ENCODE assay signal across 7 cellular contexts in the genomic region with DNA sequence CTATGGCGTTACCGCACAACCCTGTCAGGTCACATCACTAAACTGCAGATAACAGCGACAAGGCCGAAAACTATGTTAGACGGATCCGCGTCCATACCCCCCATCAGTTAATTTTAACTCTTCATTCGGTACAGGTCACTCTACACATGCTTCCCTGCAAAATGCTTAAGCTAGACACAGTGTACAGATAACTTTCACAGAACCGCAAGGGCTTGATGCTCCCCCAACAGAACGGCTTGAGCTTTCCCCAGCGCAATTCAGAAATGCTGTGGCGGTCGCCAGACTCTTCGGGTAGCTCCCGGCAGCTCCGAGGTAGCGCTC. TPM values are rescaled to one million over a fixed set of nuclear protein-coding genes. Genes with fewer than 3 reads are reported as not detected.
DNase-seq lines count a peak whose midpoint lies in the region; ATAC-seq and TF ChIP-seq lines count a peak whose summit lies in the region.

No MANE protein-coding gene starts in this region.

- H3K9me3 ChIP-seq in OCI-LY1 (ENCODE audit: low read length) (no peaks in the 10 kb centered on the region), endodermal cell (ENCODE audit: control insufficient read depth, low read length) (no peaks in the 10 kb centered on the region), neural progenitor cell (ENCODE audit: low read depth) (no peaks in the 10 kb centered on the region)

- H3K9me3 Mint-ChIP-seq in endodermal cell: no peaks in the 10 kb centered on the region
- no peaks in the 10 kb centered on the region for H3K9me3 Mint-ChIP-seq in neural progenitor cell

- 2 to 4% methylated on average over 8 to 17 of the region's 17 CpGs for WGBS in endodermal cell (ENCODE audit: insufficient coverage in 1 of 2, insufficient read length in 1 of 2), 2 experiments

- H3K27me3 Mint-ChIP-seq in endodermal cell (ENCODE audit: insufficient read depth) (no peaks in the 10 kb centered on the region), neural progenitor cell (ENCODE audit: insufficient read depth, low read depth) (peaks cover 3% of the 10 kb centered on the region)

- H3K27ac Mint-ChIP-seq in endodermal cell (peak overlapping the region; percentile 79), neural progenitor cell (peak overlapping the region; percentile 90)

- H3K9ac ChIP-seq in OCI-LY1 (ENCODE audit: low read length) (peak overlapping the region; percentile 96), endodermal cell (ENCODE audit: extremely low read depth, low read length, poor library complexity, severe bottlenecking) (peak overlapping the region; percentile 94), neural progenitor cell (peak overlapping the region; percentile 28)

- H3K27ac ChIP-seq in OCI-LY1 (ENCODE audit: low read depth, low read length, poor library complexity, severe bottlenecking): peak overlapping the region; percentile 42
- no peak overlapping the region for H3K27ac ChIP-seq in endodermal cell (ENCODE audit: low read depth, low read length)
- H3K27ac ChIP-seq in neural progenitor cell: peak overlapping the region; percentile 95

- peak overlapping the region; percentile 71 for H3K4me3 Mint-ChIP-seq in endodermal cell
- H3K4me3 Mint-ChIP-seq in neural progenitor cell: peak overlapping the region; percentile 91

- H3K4me1 ChIP-seq in OCI-LY1 (ENCODE audit: insufficient read depth, low read length, severe bottlenecking): peaks cover 36% of the 10 kb centered on the region
- H3K4me1 ChIP-seq in endodermal cell (ENCODE audit: control insufficient read depth, insufficient read depth, low read length): peaks cover 2% of the 10 kb centered on the region
- peaks cover 30% of the 10 kb centered on the region for H3K4me1 ChIP-seq in neural progenitor cell

- H3K4me3 ChIP-seq in HFF-Myc (replicated peaks; ENCODE audit: low read depth, low read length) (peak overlapping the region; percentile 62), OCI-LY1 (ENCODE audit: low read depth, low read length, poor library complexity, severe bottlenecking) (peak overlapping the region; percentile 86), endodermal cell (ENCODE audit: low read length) (peak overlapping the region; percentile 99), neural progenitor cell (peak overlapping the region; percentile 68)

- H3K9me2 ChIP-seq in OCI-LY1 (ENCODE audit: low read depth, low read length): no peaks in the 10 kb centered on the region

- peak; percentile 30 for ATAC-seq in GM18868 (IDR thresholded peaks at IDR 0.05; ENCODE audit: unreplicated experiment)

- H3F3A ChIP-seq in OCI-LY1 (ENCODE audit: insufficient read depth, low read length) (no peaks in the 10 kb centered on the region; the same call in 1 of the 2 replicates), neural progenitor cell (ENCODE audit: low read depth) (peaks cover 27% of the 10 kb centered on the region)

- peaks cover 18% of the 10 kb centered on the region for H3K36me3 ChIP-seq in OCI-LY1 (ENCODE audit: insufficient read depth, low read length)
- H3K36me3 ChIP-seq in endodermal cell (ENCODE audit: control insufficient read depth, insufficient read depth, low read length): peaks cover 15% of the 10 kb centered on the region
- peaks cover 4% of the 10 kb centered on the region for H3K36me3 ChIP-seq in neural progenitor cell

- H2AFZ ChIP-seq in OCI-LY1 (ENCODE audit: low read length) (no peak overlapping the region; the same call in 1 of the 2 replicates), neural progenitor cell (replicated peaks) (peak overlapping the region; percentile 81)

- H3K36me3 Mint-ChIP-seq in endodermal cell (ENCODE audit: low read depth): peaks cover 12% of the 10 kb centered on the region
- H3K36me3 Mint-ChIP-seq in neural progenitor cell: peaks cover 6% of the 10 kb centered on the region

- H3K4me2 ChIP-seq in OCI-LY1 (ENCODE audit: low read length): peak overlapping the region; percentile 77
- peak overlapping the region; percentile 92 for H3K4me2 ChIP-seq in neural progenitor cell

- H4K20me1 ChIP-seq in OCI-LY1 (ENCODE audit: insufficient read depth, low read length): no peaks in the 10 kb centered on the region
- H4K20me1 ChIP-seq in neural progenitor cell (ENCODE audit: low read depth): no peaks in the 10 kb centered on the region

- DNase-seq in HFF-Myc (ENCODE audit: extremely low read depth, low read depth) (no peak), endodermal cell (no peak), neural progenitor cell (ENCODE audit: low spot score) (no peak), midbrain (lab: John Stamatoyannopoulos, UW) (no peak), NCI-H146 treated with DMSO at 0.1 percent for 48 hours (lab: John Stamatoyannopoulos, UW; ENCODE audit: unreplicated experiment) (no peak)

- no peak for TF ChIP-seq CTCF in HFF-Myc (IDR thresholded peaks at IDR 0.05; ENCODE audit: low read depth, low read length, missing control alignments)
- no peak for TF ChIP-seq CTCF in OCI-LY1 (IDR thresholded peaks at IDR 0.05; ENCODE audit: low read length)
- TF ChIP-seq CTCF in endodermal cell (conservative IDR thresholded peaks at IDR 0.05): no peak
- no peak for TF ChIP-seq CTCF in neural progenitor cell (IDR thresholded peaks at IDR 0.05)

- peaks cover 35% of the 10 kb centered on the region for H3K79me2 ChIP-seq in OCI-LY1 (ENCODE audit: insufficient read depth, low read length)
- H3K79me2 ChIP-seq in neural progenitor cell (ENCODE audit: low read depth): peaks cover 53% of the 10 kb centered on the region

- H3K27me3 ChIP-seq in OCI-LY1 (ENCODE audit: insufficient read depth, low read length) (no peaks in the 10 kb centered on the region), endodermal cell (ENCODE audit: control insufficient read depth, insufficient read depth, low read length, poor library complexity, severe bottlenecking) (no peaks in the 10 kb centered on the region), neural progenitor cell (no peaks in the 10 kb centered on the region)

- H3K4me1 Mint-ChIP-seq in endodermal cell (peaks cover 20% of the 10 kb centered on the region), neural progenitor cell (peaks cover 32% of the 10 kb centered on the region)

RNA-seq across cellular contexts. Expression of a gene that starts 0.3 kb away (rescaled TPM):
- total RNA-seq in endodermal cell (10 to 100 TPM; 44.3 to 55.5 TPM), neural progenitor cell (ENCODE audit: low replicate concordance) (50.5 and 64.8 TPM in 2 replicates)
- polyA plus RNA-seq in endodermal cell (2013, experiment 1 of 2): 44.1 TPM
- 46.1 TPM for polyA plus RNA-seq in endodermal cell (2013, experiment 2 of 2)

Comparison
In these comparisons a context has a peak if more than half of its experiments do, and no peak if none do; other contexts are left out.
1. H3K9ac ChIP-seq: peak in every context shown above with its lines; median percentile 96 in OCI-LY1; 94 in endodermal cell; 28 in neural progenitor cell.